Comparison of ENCODE assay signal across 1 cellular context in the genomic region with DNA sequence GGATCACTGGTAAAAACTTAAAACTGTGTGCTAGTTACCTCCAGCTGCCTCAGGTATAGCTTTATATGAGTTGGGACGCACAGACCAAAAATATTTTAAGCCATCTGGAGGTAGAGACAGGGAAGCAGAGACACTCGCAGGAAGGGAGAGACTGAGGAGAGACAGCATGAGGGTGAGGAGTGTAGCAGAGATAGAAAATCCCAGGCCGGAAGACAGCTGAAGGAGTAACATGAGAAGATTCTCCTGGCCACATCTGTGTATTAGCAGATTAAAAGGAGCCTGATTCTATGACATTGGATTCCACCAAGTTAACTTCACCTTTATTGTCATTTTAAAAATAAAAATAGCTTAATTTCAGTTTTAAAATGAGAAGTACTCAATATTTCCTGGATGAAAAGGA.
TF ChIP-seq lines count a peak whose summit lies in the region.

No MANE protein-coding gene starts in this region.

TF ChIP-seq in K562, 482 proteins besides CTCF, POLR2A, EP300 and RAD21 (continued from another document):
- TF ChIP-seq, protein P1, sequence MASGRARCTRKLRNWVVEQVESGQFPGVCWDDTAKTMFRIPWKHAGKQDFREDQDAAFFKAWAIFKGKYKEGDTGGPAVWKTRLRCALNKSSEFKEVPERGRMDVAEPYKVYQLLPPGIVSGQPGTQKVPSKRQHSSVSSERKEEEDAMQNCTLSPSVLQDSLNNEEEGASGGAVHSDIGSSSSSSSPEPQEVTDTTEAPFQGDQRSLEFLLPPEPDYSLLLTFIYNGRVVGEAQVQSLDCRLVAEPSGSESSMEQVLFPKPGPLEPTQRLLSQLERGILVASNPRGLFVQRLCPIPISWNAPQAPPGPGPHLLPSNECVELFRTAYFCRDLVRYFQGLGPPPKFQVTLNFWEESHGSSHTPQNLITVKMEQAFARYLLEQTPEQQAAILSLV (tag; IDR thresholded peaks at IDR 0.05): no peak
- no peak for TF ChIP-seq DIDO1 (tag; IDR thresholded peaks at IDR 0.05; ENCODE audit: low read depth)
- TF ChIP-seq PHF20 (IDR thresholded peaks at IDR 0.05; ENCODE audit: partially characterized antibody): no peak
- TF ChIP-seq RCOR1 (IDR thresholded peaks at IDR 0.05; ENCODE audit: borderline replicate concordance in 1 of 2, low read depth in 2 of 2, low read length in 2 of 2): 0 out of 4 replicates have a peak, but pooled peaks of 1 of the 2 experiments have one; percentile 23
